17 cellular contexts compared by ENCODE assay signal in the genomic region with DNA sequence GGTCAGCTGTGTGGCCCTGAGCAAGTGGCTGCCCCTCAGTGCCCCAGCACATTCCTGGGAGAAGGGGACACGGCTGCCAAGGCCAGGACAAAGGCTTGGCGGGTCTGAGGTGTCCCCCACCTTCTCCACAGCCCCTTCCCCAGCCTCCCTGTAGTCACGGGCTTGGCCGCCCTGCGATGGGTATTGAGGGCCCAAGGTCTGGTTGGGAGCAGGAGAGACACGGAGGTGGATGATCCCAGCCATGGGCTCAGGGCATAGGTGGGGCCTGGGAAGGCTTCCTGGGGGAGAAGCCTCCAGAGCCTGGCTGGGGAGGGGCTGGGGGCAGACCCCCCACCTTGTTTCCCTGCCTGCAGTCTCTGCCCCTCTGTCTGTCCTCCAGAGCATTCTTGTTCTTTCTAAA. TPM values are rescaled to one million over a fixed set of nuclear protein-coding genes. Genes with fewer than 3 reads are reported as not detected.
A peak's percentile ranks its signal among the peaks of the same experiment; 100 is the strongest.
DNase-seq lines count a peak whose midpoint lies in the region; ATAC-seq and TF ChIP-seq lines count a peak whose summit lies in the region.
"Had no signal": no experiment of that assay in that cellular context is flagged by ENCODE, and none has a peak within 500 bp of the region (broad histone marks: within the 10 kb centered on the region; RNA-seq: fewer than 3 reads in every experiment).

No MANE protein-coding gene starts in this region.

- no peaks in the 10 kb centered on the region for H3K36me3 Mint-ChIP-seq in activated CD8-positive, alpha-beta memory T cell treated with anti-CD3 and anti-CD28 coated beads, Interleukin-2, amount 10 ng/mL, durations not matched to agents 7 days and 5 days
- peaks cover 17% of the 10 kb centered on the region for H3K36me3 Mint-ChIP-seq in endodermal cell (ENCODE audit: low read depth)
- H3K36me3 Mint-ChIP-seq: CD4-positive, CD25-positive, alpha-beta regulatory T cell had no signal

- H3K27ac ChIP-seq in OCI-LY3 (ENCODE audit: low read length) (no peak overlapping the region), endodermal cell (ENCODE audit: low read depth, low read length) (no peak overlapping the region), stomach (peak overlapping the region in 4 of 5 donors; percentile 22 to 67 (median 50)), left lung (peak overlapping the region in 1 of 2 donors; percentile 23)
- H3K27ac ChIP-seq: parathyroid adenoma had no signal

- no peaks in the 10 kb centered on the region for H3K79me2 ChIP-seq in OCI-LY3 (ENCODE audit: low read length)
- H3K79me2 ChIP-seq: parathyroid adenoma had no signal

- peaks cover 19% of the 10 kb centered on the region for H3K4me1 Mint-ChIP-seq in activated CD8-positive, alpha-beta memory T cell treated with anti-CD3 and anti-CD28 coated beads, Interleukin-2, amount 10 ng/mL, durations not matched to agents 7 days and 5 days
- H3K4me1 Mint-ChIP-seq in endodermal cell: peaks cover 10% of the 10 kb centered on the region

- H3K4me2 ChIP-seq in OCI-LY3 (ENCODE audit: low read length): peak overlapping the region; percentile 67

- TF ChIP-seq CTCF in OCI-LY3 (IDR thresholded peaks at IDR 0.05; ENCODE audit: low read depth, low read length) (no peak), endodermal cell (conservative IDR thresholded peaks at IDR 0.05) (no peak), stomach (IDR thresholded peaks at IDR 0.05) (no peak), left lung (IDR thresholded peaks at IDR 0.05) (no peak)

- WGBS in endodermal cell (ENCODE audit: insufficient coverage in 1 of 2, insufficient read length in 1 of 2), 2 experiments: 89 to 95% methylated on average over 3 to 6 of the region's 6 CpGs
- 82 to 100% (median 86%) methylated on average over 1 to 6 of the region's 6 CpGs for WGBS in stomach, 5 donors

- ATAC-seq in activated CD8-positive, alpha-beta memory T cell treated with anti-CD3 and anti-CD28 coated beads, Interleukin-2, amount 10 ng/mL, durations not matched to agents 7 days and 5 days: no peak
- ATAC-seq in left lung: no peak

- no peak overlapping the region for H2AFZ ChIP-seq in OCI-LY3 (ENCODE audit: low read depth, low read length)
- H2AFZ ChIP-seq: parathyroid adenoma had no signal

- no peak for TF ChIP-seq POLR2A in stomach (IDR thresholded peaks at IDR 0.05)

- no peaks in the 10 kb centered on the region for H3K9me3 ChIP-seq in OCI-LY3 (ENCODE audit: insufficient read depth, low read length)
- peaks cover 25% of the 10 kb centered on the region for H3K9me3 ChIP-seq in endodermal cell (ENCODE audit: control insufficient read depth, low read length)
- H3K9me3 ChIP-seq in stomach: peaks cover 0 to 7% (median 0%) of the 10 kb centered on the region in 4 donors
- no peaks in the 10 kb centered on the region for H3K9me3 ChIP-seq in left lung

- intact Hi-C loops in stomach (cut with DNase I; ENCODE audit: low total_unique reads) (no loop called here), left lung (cut with DNase I) (no loop called here)

- H3K27ac Mint-ChIP-seq in activated CD8-positive, alpha-beta memory T cell treated with anti-CD3 and anti-CD28 coated beads, Interleukin-2, amount 10 ng/mL, durations not matched to agents 7 days and 5 days: peak overlapping the region; percentile 54
- no peak overlapping the region for H3K27ac Mint-ChIP-seq in endodermal cell

- peaks cover 27% of the 10 kb centered on the region for H3K4me1 ChIP-seq in OCI-LY3 (ENCODE audit: low read length)
- H3K4me1 ChIP-seq in endodermal cell (ENCODE audit: control insufficient read depth, insufficient read depth, low read length): peaks cover 9% of the 10 kb centered on the region
- peaks cover 13 to 35% (median 20%) of the 10 kb centered on the region in 4 donors for H3K4me1 ChIP-seq in stomach
- H3K4me1 ChIP-seq in left lung: peaks cover 0 to 15% of the 10 kb centered on the region in 2 donors
- H3K4me1 ChIP-seq: parathyroid adenoma had no signal

- H3K4me3 ChIP-seq in OCI-LY3 (ENCODE audit: low read length): no peak overlapping the region
- no peak overlapping the region for H3K4me3 ChIP-seq in endodermal cell (ENCODE audit: low read length)
- no peak overlapping the region for H3K4me3 ChIP-seq in stomach
- no peak overlapping the region for H3K4me3 ChIP-seq in left lung
- H3K4me3 ChIP-seq: lung had no signal

- no peaks in the 10 kb centered on the region for H3K27me3 Mint-ChIP-seq in activated CD8-positive, alpha-beta memory T cell treated with anti-CD3 and anti-CD28 coated beads, Interleukin-2, amount 10 ng/mL, durations not matched to agents 7 days and 5 days
- H3K27me3 Mint-ChIP-seq in endodermal cell (ENCODE audit: insufficient read depth): peaks cover 3% of the 10 kb centered on the region
- H3K27me3 Mint-ChIP-seq: CD4-positive, CD25-positive, alpha-beta regulatory T cell had no signal

- H3K4me3 Mint-ChIP-seq in activated CD8-positive, alpha-beta memory T cell treated with anti-CD3 and anti-CD28 coated beads, Interleukin-2, amount 10 ng/mL, durations not matched to agents 7 days and 5 days: no peak overlapping the region
- H3K4me3 Mint-ChIP-seq in endodermal cell: no peak overlapping the region
- H3K4me3 Mint-ChIP-seq: CD4-positive, CD25-positive, alpha-beta regulatory T cell had no signal

- CTCF ChIA-PET in activated CD8-positive, alpha-beta memory T cell treated with anti-CD3 and anti-CD28 coated beads, Interleukin-2, amount 10 ng/mL, durations not matched to agents 7 days and 5 days (lab: Charles Lee): no interaction called here

- DNase-seq in activated CD8-positive, alpha-beta memory T cell treated with anti-CD3 and anti-CD28 coated beads, Interleukin-2, amount 10 ng/mL, durations not matched to agents 7 days and 5 days: no peak
- no peak for DNase-seq in activated CD8-positive, alpha-beta memory T cell treated with anti-CD3 and anti-CD28 coated beads for 24 hours
- DNase-seq in endodermal cell: peak; percentile 41
- DNase-seq in stomach: no peak
- DNase-seq in left lung: no peak
- DNase-seq in mucosa of gallbladder (ENCODE audit: low spot score): no peak
- DNase-seq in stimulated activated CD4-positive, alpha-beta T cell treated with anti-CD3 and anti-CD28 coated beads, Interleukin-2, amount 100 ng/mL, for 48 hours: no peak
- DNase-seq: activated CD4-positive, alpha-beta T cell treated with anti-CD3 and anti-CD28 coated beads, Interleukin-2, amount 50 U/mL, for 1 hour; CD4-positive, CD25-positive, alpha-beta regulatory T cell; DMS153; effector CD8-positive, alpha-beta T cell; NCI-H1436; NCI-H2227 treated with DMSO at 0.1 percent for 48 hours; stimulated activated CD4-positive, alpha-beta T cell treated with anti-CD3 and anti-CD28 coated beads, Interleukin-4, amount 100 ng/mL, for 1 hour had no signal

- H3K9me3 Mint-ChIP-seq in activated CD8-positive, alpha-beta memory T cell treated with anti-CD3 and anti-CD28 coated beads, Interleukin-2, amount 10 ng/mL, durations not matched to agents 7 days and 5 days (ENCODE audit: low read depth): no peaks in the 10 kb centered on the region
- H3K9me3 Mint-ChIP-seq in endodermal cell: peaks cover 23% of the 10 kb centered on the region
- H3K9me3 Mint-ChIP-seq: CD4-positive, CD25-positive, alpha-beta regulatory T cell had no signal

- H3K9ac ChIP-seq in OCI-LY3 (ENCODE audit: low read length) (peak overlapping the region; percentile 39; the same call in 1 of the 2 replicates), endodermal cell (ENCODE audit: extremely low read depth, low read length, poor library complexity, severe bottlenecking) (no peak overlapping the region)
- H3K9ac ChIP-seq: parathyroid adenoma had no signal

- no peaks in the 10 kb centered on the region for H3K36me3 ChIP-seq in OCI-LY3 (replicated peaks; ENCODE audit: low read depth, low read length)
- H3K36me3 ChIP-seq in endodermal cell (ENCODE audit: control insufficient read depth, insufficient read depth, low read length): no peaks in the 10 kb centered on the region
- H3K36me3 ChIP-seq in stomach: peaks cover 0 to 6% (median 0%) of the 10 kb centered on the region in 4 donors
- no peaks in the 10 kb centered on the region for H3K36me3 ChIP-seq in left lung

- no peaks in the 10 kb centered on the region for H4K20me1 ChIP-seq in OCI-LY3 (ENCODE audit: insufficient read depth, low read length)

- TF ChIP-seq EP300 in stomach (IDR thresholded peaks at IDR 0.05): no peak

- H3K27me3 ChIP-seq in OCI-LY3 (ENCODE audit: low read depth, low read length) (no peaks in the 10 kb centered on the region), endodermal cell (ENCODE audit: control insufficient read depth, insufficient read depth, low read length, poor library complexity, severe bottlenecking) (no peaks in the 10 kb centered on the region), stomach (no peaks in the 10 kb centered on the region), left lung (no peaks in the 10 kb centered on the region)

RNA-seq across cellular contexts. Expression of gene TTC39A, which starts 27.0 kb away (rescaled TPM):
- total RNA-seq in activated CD8-positive, alpha-beta memory T cell treated with anti-CD3 and anti-CD28 coated beads, Interleukin-2, amount 10 ng/mL, durations not matched to agents 7 days and 5 days: under 1 TPM in 1 of 2 experiments, not detected in 1; 0.33 TPM
- 10 to 100 TPM; 12.8 to 20.7 TPM for total RNA-seq in endodermal cell
- polyA plus RNA-seq in endodermal cell (2013, experiment 1 of 2): 2.1 TPM
- 4.3 TPM for polyA plus RNA-seq in endodermal cell (2013, experiment 2 of 2)
- 100 to 1,000 TPM in 1 of 5 donors, 10 to 100 TPM in 4; 19.3 to 159 (median 33.6) TPM for total RNA-seq in stomach
- polyA plus RNA-seq in stomach: 10 to 100 TPM in 2 of 3 donors, 1 to 10 TPM in 1; 8.3 to 59.3 (median 21.6) TPM
- 10 to 100 TPM; 40.8 to 44.6 TPM for total RNA-seq in left lung
- 62.3 TPM for total RNA-seq in mucosa of gallbladder
- total RNA-seq: CD4-positive, CD25-positive, alpha-beta regulatory T cell had no signal

Comparison
In these comparisons a context has a peak if more than half of its experiments do, and no peak if none do; other contexts are left out.
1. H3K27ac ChIP-seq: peak in stomach (4 of 5); none in OCI-LY3 (single experiment) and endodermal cell (single experiment).
2. RNA of gene TTC39A, which starts 27.0 kb away (total RNA-seq): 62.3 TPM in mucosa of gallbladder (single experiment), 40.8 to 44.6 TPM in left lung, 19.3 to 159 TPM in stomach and 12.8 to 20.7 TPM in endodermal cell; 0.33 TPM in activated CD8-positive, alpha-beta memory T cell treated with anti-CD3 and anti-CD28 coated beads, Interleukin-2, amount 10 ng/mL, durations not matched to agents 7 days and 5 days; every median in the first group is over 4 times any median in the second.